30 cellular contexts compared by ENCODE assay signal in the genomic region with DNA sequence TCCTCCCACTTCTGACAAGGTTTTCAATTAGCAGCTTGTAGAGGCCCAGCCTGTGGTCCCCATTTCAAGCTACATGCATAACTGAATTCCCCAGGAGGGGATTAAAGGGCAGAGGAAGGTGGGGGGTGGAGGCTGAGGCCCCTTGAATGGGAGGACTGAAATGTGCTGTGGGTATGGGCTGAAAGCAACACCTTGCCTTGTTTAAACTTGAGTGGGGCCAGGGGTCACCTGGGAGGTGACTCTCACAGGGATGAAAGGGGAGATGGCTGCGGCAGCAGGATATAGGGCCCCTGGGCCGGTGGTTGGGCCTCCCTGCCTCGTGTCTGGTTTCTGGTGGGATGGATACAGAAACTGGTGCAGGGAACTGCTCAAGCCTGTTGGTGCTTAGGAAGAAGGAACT.
"Had no signal": no experiment of that assay in that cellular context is flagged by ENCODE, and none has a peak within 500 bp of the region (broad histone marks: within the 10 kb centered on the region; RNA-seq: fewer than 3 reads in every experiment).

No MANE protein-coding gene starts in this region.

- H3K9me3 ChIP-seq: esophagus squamous epithelium, heart right ventricle, lower lobe of right lung, mucosa of descending colon, pancreas, prostate gland, sigmoid colon, stomach, thyroid gland had no signal

- H3K27me3 ChIP-seq: esophagus squamous epithelium, pancreas, sigmoid colon, stomach, thyroid gland had no signal

- FAIRE-seq: pancreas, small intestine had no signal

- H3K4me1 ChIP-seq: heart right ventricle, lower lobe of right lung, prostate gland, thyroid gland had no signal

- H3K4me1 Mint-ChIP-seq: central memory CD8-positive, alpha-beta T cell; stimulated activated effector memory CD8-positive, alpha-beta T cell treated with anti-CD3 and anti-CD28 coated beads, Interleukin-12 subunit alpha, Interleukin-12 subunit beta, amount 100 ng/mL, for 72 hours had no signal

- H3K4me3 Mint-ChIP-seq: activated T-helper 1 cell treated with anti-CD3 and anti-CD28 coated beads, Interleukin-12 subunit alpha, Interleukin-12 subunit beta, Interleukin-2, Interleukin-4 antibody, amounts not matched to agents 30 ng/mL and 10 ng/mL and 1 ng/mL, durations not matched to agents 14 hours and 24 hours and 36 hours; central memory CD8-positive, alpha-beta T cell; stimulated activated effector memory CD8-positive, alpha-beta T cell treated with anti-CD3 and anti-CD28 coated beads, Interleukin-12 subunit alpha, Interleukin-12 subunit beta, amount 100 ng/mL, for 72 hours had no signal

- H3K4me3 ChIP-seq: esophagus squamous epithelium, heart right ventricle, lower lobe of right lung, mucosa of descending colon, pancreas, prostate gland, sigmoid colon, stomach, thyroid gland had no signal

- H3K27ac Mint-ChIP-seq: activated T-helper 1 cell treated with anti-CD3 and anti-CD28 coated beads, Interleukin-12 subunit alpha, Interleukin-12 subunit beta, Interleukin-2, Interleukin-4 antibody, amounts not matched to agents 30 ng/mL and 10 ng/mL and 1 ng/mL, durations not matched to agents 14 hours and 24 hours and 36 hours; stimulated activated effector memory CD8-positive, alpha-beta T cell treated with anti-CD3 and anti-CD28 coated beads, Interleukin-12 subunit alpha, Interleukin-12 subunit beta, amount 100 ng/mL, for 72 hours had no signal

- H3K27ac ChIP-seq: esophagus squamous epithelium, heart right ventricle, lower lobe of right lung, pancreas, prostate gland, stomach, thyroid gland, VCaP had no signal

- ATAC-seq: heart right ventricle; left lobe of liver; mucosa of descending colon; pancreas; stimulated activated effector memory CD8-positive, alpha-beta T cell treated with anti-CD3 and anti-CD28 coated beads, Interleukin-12 subunit alpha, Interleukin-12 subunit beta, amount 100 ng/mL, for 72 hours had no signal

- DNase-seq: activated CD4-positive, alpha-beta T cell treated with anti-CD3 and anti-CD28 coated beads for 4 hours; activated CD4-positive, alpha-beta T cell treated with anti-CD3 and anti-CD28 coated beads, Interleukin-2, amount 50 U/mL, for 48 hours; activated CD8-positive, alpha-beta memory T cell treated with anti-CD3 and anti-CD28 coated beads, Interleukin-2, amount 50 U/mL, for 4 hours; activated effector memory CD4-positive, alpha-beta T cell treated with anti-CD3 and anti-CD28 coated beads, Interleukin-2, amount 50 U/mL, for 16 hours; activated naive CD4-positive, alpha-beta T cell treated with anti-CD3 and anti-CD28 coated beads, Interleukin-2, amount 50 U/mL, for 16 hours; activated T-cell treated with anti-CD3 and anti-CD28 coated beads, Interleukin-2, amount 50 U/mL, for 1 hour; amniotic stem cell; dermis blood vessel endothelial cell; effector CD4-positive, alpha-beta T cell; esophagus squamous epithelium; foreskin melanocyte; heart right ventricle; lower lobe of right lung; mesendoderm; mucosa of descending colon; nucleus accumbens; pancreas; retina; sigmoid colon; small intestine; stimulated activated CD4-positive, alpha-beta T cell treated with anti-CD3 and anti-CD28 coated beads, Interleukin-4, amount 100 ng/mL, for 24 hours; stomach; thyroid gland had no signal

- H3K36me3 Mint-ChIP-seq: stimulated activated effector memory CD8-positive, alpha-beta T cell treated with anti-CD3 and anti-CD28 coated beads, Interleukin-12 subunit alpha, Interleukin-12 subunit beta, amount 100 ng/mL, for 72 hours had no signal

- H3K9me3 Mint-ChIP-seq: activated T-helper 1 cell treated with anti-CD3 and anti-CD28 coated beads, Interleukin-12 subunit alpha, Interleukin-12 subunit beta, Interleukin-2, Interleukin-4 antibody, amounts not matched to agents 30 ng/mL and 10 ng/mL and 1 ng/mL, durations not matched to agents 14 hours and 24 hours and 36 hours; central memory CD8-positive, alpha-beta T cell; nephron; stimulated activated effector memory CD8-positive, alpha-beta T cell treated with anti-CD3 and anti-CD28 coated beads, Interleukin-12 subunit alpha, Interleukin-12 subunit beta, amount 100 ng/mL, for 72 hours had no signal

- H3K36me3 ChIP-seq: esophagus squamous epithelium, heart right ventricle, lower lobe of right lung, pancreas, prostate gland, sigmoid colon, stomach, thyroid gland had no signal
